1 cellular context compared by ENCODE assay signal in the genomic region with DNA sequence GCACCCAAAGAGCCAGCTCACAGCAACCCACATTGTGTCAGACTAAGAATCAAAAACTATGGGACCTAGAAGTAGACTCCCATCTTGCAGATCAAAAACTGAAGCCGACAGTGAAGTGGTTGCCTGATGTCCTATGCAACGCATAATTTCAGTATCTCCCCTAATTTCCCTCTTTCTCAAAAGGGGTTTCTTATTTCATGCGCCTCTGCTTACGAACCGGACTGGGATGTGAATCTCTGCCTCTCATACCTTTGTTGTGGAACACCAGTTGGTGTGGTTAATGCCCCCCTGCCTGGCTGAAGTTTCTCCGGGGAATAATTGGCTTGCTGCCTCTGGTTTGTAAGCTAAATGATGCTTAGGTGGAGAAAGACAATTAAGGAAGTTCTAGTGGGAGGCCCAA.
TF ChIP-seq lines count a peak whose summit lies in the region.

No MANE protein-coding gene starts in this region.

TF ChIP-seq in A549, 52 proteins besides CTCF, POLR2A, EP300 and RAD21 (continued from another document):
- TF ChIP-seq, protein P1, sequence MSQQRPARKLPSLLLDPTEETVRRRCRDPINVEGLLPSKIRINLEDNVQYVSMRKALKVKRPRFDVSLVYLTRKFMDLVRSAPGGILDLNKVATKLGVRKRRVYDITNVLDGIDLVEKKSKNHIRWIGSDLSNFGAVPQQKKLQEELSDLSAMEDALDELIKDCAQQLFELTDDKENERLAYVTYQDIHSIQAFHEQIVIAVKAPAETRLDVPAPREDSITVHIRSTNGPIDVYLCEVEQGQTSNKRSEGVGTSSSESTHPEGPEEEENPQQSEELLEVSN (IDR thresholded peaks at IDR 0.05; ENCODE audit: borderline replicate concordance, low read depth) = no peak
- TF ChIP-seq NR3C1 (IDR thresholded peaks at IDR 0.05) = no peak
- TF ChIP-seq HDAC2 (IDR thresholded peaks at IDR 0.05) = no peak
